In genomic region chr9:12133416-12133815, GRCh38 we compare ENCODE assay signal across 25 cellular contexts.
"Had no signal": no experiment of that assay in that cellular context is flagged by ENCODE, and none has a peak within 500 bp of the region (broad histone marks: within the 10 kb centered on the region; RNA-seq: fewer than 3 reads in every experiment).

No MANE protein-coding gene starts in this region.

- H3K4me1 Mint-ChIP-seq: endodermal cell; immature natural killer cell; mesothelial cell of epicardium; naive B cell; naive thymus-derived CD8-positive, alpha-beta T cell had no signal

- H3K27me3 Mint-ChIP-seq: dendritic cell treated with granulocyte-macrophage colony-stimulating factor and Interleukin-4, amounts not matched to agents 40 ng/mL and 50 ng/mL, for 4 days; effector memory CD8-positive, alpha-beta T cell; naive B cell; naive thymus-derived CD8-positive, alpha-beta T cell had no signal

- H3K4me3 ChIP-seq: colonic mucosa, esophagus squamous epithelium, gastrocnemius medialis, hepatocyte, left lung, lower lobe of right lung, mucosa of descending colon had no signal

- ATAC-seq: effector memory CD8-positive, alpha-beta T cell; esophagus mucosa; gastrocnemius medialis; left cardiac atrium; left lung; left ventricle myocardium superior; lower lobe of right lung; mucosa of descending colon; naive thymus-derived CD8-positive, alpha-beta T cell had no signal

- H3K27ac Mint-ChIP-seq: dendritic cell treated with granulocyte-macrophage colony-stimulating factor and Interleukin-4, amounts not matched to agents 40 ng/mL and 50 ng/mL, for 4 days; effector memory CD8-positive, alpha-beta T cell; endodermal cell; immature natural killer cell; mesothelial cell of epicardium; naive B cell; naive thymus-derived CD8-positive, alpha-beta T cell had no signal

- H3K4me3 Mint-ChIP-seq: dendritic cell treated with granulocyte-macrophage colony-stimulating factor and Interleukin-4, amounts not matched to agents 40 ng/mL and 50 ng/mL, for 4 days; effector memory CD8-positive, alpha-beta T cell; endodermal cell; immature natural killer cell; mesothelial cell of epicardium; naive B cell; naive thymus-derived CD8-positive, alpha-beta T cell had no signal

- DNase-seq: colonic mucosa; cortex of kidney; effector CD8-positive, alpha-beta T cell; effector memory CD8-positive, alpha-beta T cell; endodermal cell; erythroblast; esophagus squamous epithelium; foreskin melanocyte; gastrocnemius medialis; glutamatergic neuron; head of caudate nucleus; hypothalamus; immature natural killer cell; left cardiac atrium; left lung; left ventricle myocardium superior; lower lobe of right lung; mesenchymal stem cell; mucosa of descending colon; naive B cell; naive thymus-derived CD8-positive, alpha-beta T cell had no signal

- H3K9me3 Mint-ChIP-seq: endodermal cell had no signal

- H3K36me3 Mint-ChIP-seq: naive B cell; naive thymus-derived CD8-positive, alpha-beta T cell had no signal
